In the genomic region with DNA sequence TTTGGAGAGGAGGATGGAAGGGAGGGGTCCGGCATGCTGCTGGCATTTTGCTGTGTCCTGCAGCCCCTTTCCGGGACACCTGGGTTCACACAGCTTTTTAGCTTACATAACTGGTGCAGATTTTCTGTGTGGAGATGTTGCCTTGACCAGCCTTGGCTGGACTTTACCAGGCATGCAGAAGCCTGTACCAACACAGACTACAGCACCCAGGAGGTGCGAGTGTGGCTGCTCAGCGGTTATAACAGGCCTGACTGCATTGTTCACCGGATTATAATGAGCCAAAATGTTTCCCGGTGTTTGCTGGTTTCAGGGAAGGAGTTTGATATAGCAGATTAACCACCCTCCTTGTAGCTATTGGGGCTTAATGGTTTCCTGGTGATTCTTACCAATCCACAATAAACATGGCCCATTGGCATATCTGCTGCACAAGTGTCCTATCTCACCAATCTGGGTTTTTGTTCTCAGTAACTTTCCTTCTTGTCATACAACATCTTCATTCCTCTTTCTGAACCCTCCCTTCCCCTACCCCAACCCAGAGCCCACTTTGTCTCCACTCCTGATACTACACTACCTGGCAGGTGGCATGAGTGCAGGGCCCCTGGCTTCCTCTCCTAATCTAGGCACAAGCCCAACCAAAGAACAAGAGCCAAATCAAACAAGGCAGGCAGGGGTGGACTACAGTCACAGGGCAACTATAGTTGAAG, we compare ENCODE assay signal across 12 cellular contexts. TPM values are rescaled to one million over a fixed set of nuclear protein-coding genes. Genes with fewer than 3 reads are reported as not detected.
A peak's percentile ranks its signal among the peaks of the same experiment; 100 is the strongest.
DNase-seq lines count a peak whose midpoint lies in the region; TF ChIP-seq lines count a peak whose summit lies in the region.
"Had no signal": no experiment of that assay in that cellular context is flagged by ENCODE, and none has a peak within 500 bp of the region (broad histone marks: within the 10 kb centered on the region; RNA-seq: fewer than 3 reads in every experiment).

No MANE protein-coding gene starts in this region.

- peaks cover 45% of the 10 kb centered on the region for H3F3A ChIP-seq in SU-DHL-6 (ENCODE audit: insufficient read depth)

- H3K4me3 ChIP-seq in CD4-positive, alpha-beta memory T cell (ENCODE audit: low read length in 2 of 2) = no peak overlapping the region
- H3K4me3 ChIP-seq in SU-DHL-6 (ENCODE audit: insufficient read depth, low read length, poor library complexity, severe bottlenecking) (no peak overlapping the region), foreskin fibroblast (ENCODE audit: low read depth in 1 of 2, low read length in 2 of 2) (no peak overlapping the region)
- H3K4me3 ChIP-seq: cardiac muscle cell had no signal

- no peak overlapping the region for H3K4me2 ChIP-seq in SU-DHL-6 (ENCODE audit: low read depth, low read length, poor library complexity, severe bottlenecking)

- H2AFZ ChIP-seq in SU-DHL-6 (ENCODE audit: low read depth, low read length, severe bottlenecking) = no peak overlapping the region

- peaks cover 23% of the 10 kb centered on the region for H3K36me3 ChIP-seq in CD4-positive, alpha-beta memory T cell (ENCODE audit: insufficient read depth, low read length)
- peaks cover 12% of the 10 kb centered on the region for H3K36me3 ChIP-seq in SU-DHL-6 (ENCODE audit: low read length)

- POLR2A ChIA-PET in CD4-positive, alpha-beta memory T cell (lab: Charles Lee; ENCODE audit: partially characterized antibody) = interaction anchor here (1.0 to 6.0 kb wide), 3 partner anchors 9 to 85 kb away, joined by 4 to 111 read pairs (median 5); partner anchors contain the start of genes SLC10A3, TAFAZZIN and UBL4A

- H4K20me1 ChIP-seq in SU-DHL-6 (ENCODE audit: low read depth, low read length) = no peaks in the 10 kb centered on the region; the same call in 1 of the 2 replicates

- no peaks in the 10 kb centered on the region for H3K9me2 ChIP-seq in SU-DHL-6 (replicated peaks; ENCODE audit: insufficient read depth, low read length)

- peaks cover 7 to 29% (median 17%) of the 10 kb centered on the region in 4 donors for H3K4me1 Mint-ChIP-seq in CD4-positive, alpha-beta memory T cell
- H3K4me1 Mint-ChIP-seq in HFFc6 (ENCODE audit: low read depth) = peaks cover 6% of the 10 kb centered on the region; the same call in 1 of the 2 replicates

- H3K27me3 ChIP-seq in CD4-positive, alpha-beta memory T cell (ENCODE audit: insufficient read depth, low read length) = no peaks in the 10 kb centered on the region
- H3K27me3 ChIP-seq in SU-DHL-6 (ENCODE audit: low read length) = no peaks in the 10 kb centered on the region
- H3K27me3 ChIP-seq: cardiac muscle cell had no signal

- TF ChIP-seq CTCF in HFFc6 (IDR thresholded peaks at IDR 0.05) = no peak
- no peak for TF ChIP-seq CTCF in SU-DHL-6 (IDR thresholded peaks at IDR 0.05; ENCODE audit: insufficient read depth, low read length, poor library complexity, severe bottlenecking)
- TF ChIP-seq CTCF in foreskin fibroblast (IDR thresholded peaks at IDR 0.05; ENCODE audit: low read depth, low read length) = no peak

- H3K36me3 Mint-ChIP-seq in CD4-positive, alpha-beta memory T cell = peaks cover 19 to 34% of the 10 kb centered on the region in 2 donors
- H3K36me3 Mint-ChIP-seq in HFFc6 (ENCODE audit: low read depth) = peaks cover 23% of the 10 kb centered on the region

- H3K4me1 ChIP-seq in CD4-positive, alpha-beta memory T cell (ENCODE audit: insufficient read depth, low read length) = peaks cover 15% of the 10 kb centered on the region

- intact Hi-C loops in CD4-positive, alpha-beta memory T cell (cut with micrococcal nuclease) = no loop called here

- H3K79me2 ChIP-seq in SU-DHL-6 (ENCODE audit: insufficient read depth, low read length) = peaks cover 10% of the 10 kb centered on the region; the same call in 1 of the 2 replicates

- no peak for DNase-seq in CD4-positive, alpha-beta memory T cell
- DNase-seq in HFFc6 = peak; percentile 53
- DNase-seq in foreskin fibroblast = peak; percentile 28 to 50
- no peak for DNase-seq in cerebellum (ENCODE audit: low spot score)
- no peak for DNase-seq in NCI-H345 treated with DMSO at 0.1 percent for 48 hours (lab: John Stamatoyannopoulos, UW; ENCODE audit: unreplicated experiment)
- no peak for DNase-seq in activated CD4-positive, CD25-positive, alpha-beta regulatory T cell (lab: John Stamatoyannopoulos, UW)
- DNase-seq in islet precursor cell = no peak
- DNase-seq: activated CD4-positive, CD25-positive, alpha-beta regulatory T cell treated with anti-CD3 and anti-CD28 coated beads, Interleukin-2, amount 50 U/mL, for 72 hours; DMS79 treated with DMSO at 0.1 percent for 48 hours; head of caudate nucleus had no signal

- CTCF ChIA-PET in CD4-positive, alpha-beta memory T cell (lab: Charles Lee; ENCODE audit: partially characterized antibody) = no interaction called here

- H3K9ac ChIP-seq in SU-DHL-6 (ENCODE audit: low read length) = no peak overlapping the region

- H3K27ac ChIP-seq in CD4-positive, alpha-beta memory T cell (ENCODE audit: low read depth, low read length) = no peak overlapping the region
- peak overlapping the region; percentile 43 for H3K27ac ChIP-seq in SU-DHL-6 (ENCODE audit: low read depth, low read length)

- no peaks in the 10 kb centered on the region for H3K27me3 Mint-ChIP-seq in CD4-positive, alpha-beta memory T cell
- H3K27me3 Mint-ChIP-seq in HFFc6 (ENCODE audit: insufficient read depth) = peaks cover 51% of the 10 kb centered on the region

- H3K9me3 ChIP-seq in CD4-positive, alpha-beta memory T cell (ENCODE audit: control insufficient read depth in 1 of 2, low read length in 2 of 2) = no peaks in the 10 kb centered on the region
- H3K9me3 ChIP-seq in SU-DHL-6 (ENCODE audit: insufficient read depth, low read length) = no peaks in the 10 kb centered on the region

- peaks cover 0 to 13% (median 0%) of the 10 kb centered on the region in 8 donors for H3K9me3 Mint-ChIP-seq in CD4-positive, alpha-beta memory T cell
- peaks cover 31% of the 10 kb centered on the region for H3K9me3 Mint-ChIP-seq in HFFc6

- no peak overlapping the region for H3K4me3 Mint-ChIP-seq in CD4-positive, alpha-beta memory T cell
- H3K4me3 Mint-ChIP-seq in HFFc6 = peak overlapping the region; percentile 98; the same call in 1 of the 2 replicates

- peak overlapping the region in 5 of 7 donors; percentile 35 to 99 (median 78) for H3K27ac Mint-ChIP-seq in CD4-positive, alpha-beta memory T cell
- peak overlapping the region; percentile 99 for H3K27ac Mint-ChIP-seq in HFFc6

RNA-seq across cellular contexts. Expression of gene RPL10, which starts 3.9 kb away (rescaled TPM):
- 1,000 to 10,000 TPM; 5,157 to 5,386 TPM for total RNA-seq in CD4-positive, alpha-beta memory T cell
- 1,000 to 10,000 TPM; 4,018 to 5,740 TPM for polyA plus RNA-seq in CD4-positive, alpha-beta memory T cell
- 1,000 to 10,000 TPM; 1,764 to 1,978 (median 1,934) TPM for total RNA-seq in HFFc6 (2021; fragmentation: NEBNext Ultra II Directional; extraction: Animal tissue kit (Norgen Biotek cat#: 25700))
- 1,446 TPM for total RNA-seq in cerebellum

RNA-seq across cellular contexts. Expression of gene DNASE1L1, which starts 7.0 kb away (rescaled TPM):
- 10 to 100 TPM; 25.3 to 26.3 TPM for total RNA-seq in CD4-positive, alpha-beta memory T cell
- 10 to 100 TPM; 14.0 to 16.2 TPM for polyA plus RNA-seq in CD4-positive, alpha-beta memory T cell
- 10 to 100 TPM; 74.8 to 96.3 (median 87.4) TPM for total RNA-seq in HFFc6 (2021; fragmentation: NEBNext Ultra II Directional; extraction: Animal tissue kit (Norgen Biotek cat#: 25700))
- total RNA-seq in cerebellum = 5.1 TPM

RNA-seq across cellular contexts. Expression of gene TAFAZZIN, which starts 9.3 kb away (rescaled TPM):
- total RNA-seq in CD4-positive, alpha-beta memory T cell = 100 to 1,000 TPM; 139 to 141 TPM
- 10 to 100 TPM; 47.3 to 48.2 TPM for polyA plus RNA-seq in CD4-positive, alpha-beta memory T cell
- total RNA-seq in HFFc6 (2021; fragmentation: NEBNext Ultra II Directional; extraction: Animal tissue kit (Norgen Biotek cat#: 25700)) = 10 to 100 TPM; 13.0 to 17.3 (median 15.1) TPM
- 14.9 TPM for total RNA-seq in cerebellum

RNA-seq across cellular contexts. Expression of gene EMD, which starts 23.0 kb away (rescaled TPM):
- 10 to 100 TPM; 84.3 to 88.7 TPM for total RNA-seq in CD4-positive, alpha-beta memory T cell
- polyA plus RNA-seq in CD4-positive, alpha-beta memory T cell = 10 to 100 TPM; 30.3 to 38.2 TPM
- 100 to 1,000 TPM in 4 of 6 experiments, 10 to 100 TPM in 2; 84.8 to 119 (median 108) TPM for total RNA-seq in HFFc6 (2021; fragmentation: NEBNext Ultra II Directional; extraction: Animal tissue kit (Norgen Biotek cat#: 25700))
- total RNA-seq in cerebellum = 18.8 TPM

RNA-seq across cellular contexts. Expression of gene ATP6AP1, which starts 26.4 kb away (rescaled TPM):
- total RNA-seq in CD4-positive, alpha-beta memory T cell = 10 to 100 TPM; 60.4 to 62.6 TPM
- 100 to 1,000 TPM; 114 to 149 TPM for polyA plus RNA-seq in CD4-positive, alpha-beta memory T cell
- 100 to 1,000 TPM; 107 to 154 (median 123) TPM for total RNA-seq in HFFc6 (2021; fragmentation: NEBNext Ultra II Directional; extraction: Animal tissue kit (Norgen Biotek cat#: 25700))
- 40.8 TPM for total RNA-seq in cerebellum

Comparison
In these comparisons a context has a peak if more than half of its experiments do, and no peak if none do; other contexts are left out.
1. DNase-seq: peak in HFFc6 (single experiment) and foreskin fibroblast (2 of 2); none in CD4-positive, alpha-beta memory T cell (0 of 5), cerebellum (single experiment), NCI-H345 treated with DMSO at 0.1 percent for 48 hours (single experiment), activated CD4-positive, CD25-positive, alpha-beta regulatory T cell (0 of 4) and islet precursor cell (single experiment).